ENCODE assay signal across 12 cellular contexts in the genomic region with DNA sequence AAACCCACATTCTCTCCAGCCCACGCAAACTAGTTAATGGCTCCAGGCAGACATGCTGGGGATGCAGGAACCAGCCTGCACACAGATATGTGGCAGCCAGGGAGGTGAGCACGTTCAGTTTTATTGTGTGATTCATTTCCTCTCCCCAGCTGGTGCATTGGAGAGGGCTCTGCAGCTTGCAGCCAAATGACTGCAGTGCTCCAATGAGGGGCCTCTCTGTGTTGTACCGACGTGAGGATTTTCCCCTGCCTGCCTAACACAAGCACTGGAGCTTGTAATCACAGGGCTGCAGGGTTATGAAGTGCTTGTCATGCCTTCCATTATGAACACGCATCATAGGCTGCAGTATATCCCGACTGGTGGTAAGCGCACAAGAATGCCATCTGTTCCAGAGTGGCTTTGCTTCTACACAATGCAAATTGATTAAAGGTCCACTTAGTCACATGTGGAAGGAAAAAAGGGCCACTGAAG.
DNase-seq lines count a peak whose midpoint lies in the region; ATAC-seq lines count a peak whose summit lies in the region.
"Had no signal": no experiment of that assay in that cellular context is flagged by ENCODE, and none has a peak within 500 bp of the region (broad histone marks: within the 10 kb centered on the region; RNA-seq: fewer than 3 reads in every experiment).

No MANE protein-coding gene starts in this region.

- no peaks in the 10 kb centered on the region for H3K36me3 ChIP-seq in neuronal stem cell (replicated peaks in 1 of 2; ENCODE audit: control insufficient read depth in 2 of 2, insufficient read depth in 2 of 2, low read length in 2 of 2)
- H3K36me3 ChIP-seq in naive thymus-derived CD4-positive, alpha-beta T cell (ENCODE audit: control insufficient read depth in 2 of 3, insufficient read depth in 3 of 3, low read length in 3 of 3) = no peaks in the 10 kb centered on the region
- H3K36me3 ChIP-seq: tibial artery had no signal

- H3K27me3 ChIP-seq in neuronal stem cell (ENCODE audit: control insufficient read depth in 3 of 3, insufficient read depth in 3 of 3, low read depth in 1 of 3, low read length in 3 of 3) = no peaks in the 10 kb centered on the region
- H3K27me3 ChIP-seq in naive thymus-derived CD4-positive, alpha-beta T cell (ENCODE audit: control insufficient read depth in 2 of 2, insufficient read depth in 2 of 2, low read length in 2 of 2) = no peaks in the 10 kb centered on the region
- H3K27me3 ChIP-seq: tibial artery had no signal

- H3K14ac ChIP-seq in neuronal stem cell (ENCODE audit: low read length) = no peak overlapping the region

- H3K27ac ChIP-seq in neuronal stem cell (replicated peaks; ENCODE audit: low read length) = no peak overlapping the region
- H3K27ac ChIP-seq in naive thymus-derived CD4-positive, alpha-beta T cell (ENCODE audit: low read depth, low read length) = no peak overlapping the region
- H3K27ac ChIP-seq: tibial artery had no signal

- no peak overlapping the region for H2BK12ac ChIP-seq in neuronal stem cell (ENCODE audit: low read length)

- no peak overlapping the region for H3K4me3 ChIP-seq in neuronal stem cell (ENCODE audit: low read length in 2 of 2)
- no peak overlapping the region for H3K4me3 ChIP-seq in naive thymus-derived CD4-positive, alpha-beta T cell (ENCODE audit: low read length)
- H3K4me3 ChIP-seq: tibial artery had no signal

- no peak overlapping the region for H4K91ac ChIP-seq in neuronal stem cell (ENCODE audit: low read depth, low read length, poor library complexity)

- no peak for ATAC-seq in HG03460 (IDR thresholded peaks at IDR 0.05; ENCODE audit: unreplicated experiment)
- ATAC-seq in naive thymus-derived CD4-positive, alpha-beta T cell = no peak
- ATAC-seq: HepG2 had no signal

- H3K9me3 ChIP-seq in neuronal stem cell (replicated peaks in 1 of 2; ENCODE audit: control insufficient read depth in 2 of 2, insufficient read depth in 1 of 2, low read depth in 1 of 2, low read length in 2 of 2) = no peaks in the 10 kb centered on the region
- no peaks in the 10 kb centered on the region for H3K9me3 ChIP-seq in naive thymus-derived CD4-positive, alpha-beta T cell (ENCODE audit: control insufficient read depth in 2 of 3, low read length in 3 of 3)
- H3K9me3 ChIP-seq: tibial artery had no signal

- no peak overlapping the region for H3K4me2 ChIP-seq in neuronal stem cell (ENCODE audit: insufficient read depth, low read length, poor library complexity, severe bottlenecking)

- H2BK5ac ChIP-seq in neuronal stem cell (ENCODE audit: low read length) = no peak overlapping the region

- H2BK15ac ChIP-seq in neuronal stem cell (ENCODE audit: low read length) = no peak overlapping the region

- H3K4me1 ChIP-seq in neuronal stem cell (ENCODE audit: control insufficient read depth in 2 of 2, insufficient read depth in 1 of 2, low read depth in 1 of 2, low read length in 2 of 2) = peaks cover 4% of the 10 kb centered on the region in 2 donors
- H3K4me1 ChIP-seq in naive thymus-derived CD4-positive, alpha-beta T cell (ENCODE audit: control insufficient read depth in 2 of 2, insufficient read depth in 2 of 2, low read length in 2 of 2) = no peaks in the 10 kb centered on the region

- H3K79me1 ChIP-seq in neuronal stem cell (ENCODE audit: low read depth, low read length) = no peaks in the 10 kb centered on the region

- no peaks in the 10 kb centered on the region for H3K36me3 Mint-ChIP-seq in naive thymus-derived CD4-positive, alpha-beta T cell
- H3K36me3 Mint-ChIP-seq: mesothelial cell of epicardium had no signal

- no peak overlapping the region for H3K23ac ChIP-seq in neuronal stem cell (ENCODE audit: low read depth, low read length, poor library complexity)

- H3K27me3 Mint-ChIP-seq in naive thymus-derived CD4-positive, alpha-beta T cell = peaks cover 0 to 10% (median 4%) of the 10 kb centered on the region in 5 donors

- no peaks in the 10 kb centered on the region for H3K4me1 Mint-ChIP-seq in naive thymus-derived CD4-positive, alpha-beta T cell
- H3K4me1 Mint-ChIP-seq: mesothelial cell of epicardium had no signal

- no peak overlapping the region for H2BK120ac ChIP-seq in neuronal stem cell (ENCODE audit: low read depth, low read length)

- H3K4ac ChIP-seq in neuronal stem cell (ENCODE audit: low read length) = no peak overlapping the region

- DNase-seq in ELR (ENCODE audit: low read depth) = peak; percentile 95
- peak; percentile 81 for DNase-seq in NCI-H2227 (lab: John Stamatoyannopoulos, UW; ENCODE audit: unreplicated experiment)
- DNase-seq in cerebellar cortex (ENCODE audit: low spot score) = peak; percentile 97
- DNase-seq in neuronal stem cell (ENCODE audit: low spot score) = no peak
- no peak for DNase-seq in iPS-NIHi7 (ENCODE audit: extremely low spot score)
- DNase-seq in COR-L47 (lab: John Stamatoyannopoulos, UW) = no peak
- no peak for DNase-seq in naive thymus-derived CD4-positive, alpha-beta T cell
- DNase-seq: activated T-cell treated with anti-CD3 and anti-CD28 coated beads, Interleukin-2, amount 50 U/mL, for 24 hours; tibial artery had no signal

- H3K9me3 Mint-ChIP-seq in naive thymus-derived CD4-positive, alpha-beta T cell = peaks cover 0 to 1% (median 0%) of the 10 kb centered on the region in 11 donors
- H3K9me3 Mint-ChIP-seq: activated T-cell treated with anti-CD3 and anti-CD28 coated beads, Interleukin-2, amount 50 U/mL, for 24 hours; mesothelial cell of epicardium had no signal

- no CpG with 5 or more reads among the region's 7 CpGs for WGBS in neuronal stem cell (ENCODE audit: extremely low coverage in 2 of 2, insufficient read length in 2 of 2, insufficient replicate concordance in 1 of 2), 2 donors

- intact Hi-C loops in naive thymus-derived CD4-positive, alpha-beta T cell (cut with micrococcal nuclease) = no loop called here

- peak overlapping the region; percentile 69 for H2AFZ ChIP-seq in neuronal stem cell (ENCODE audit: low read length)

- CTCF ChIA-PET in naive thymus-derived CD4-positive, alpha-beta T cell (lab: Charles Lee) = no interaction called here

- no peak overlapping the region for H3K9ac ChIP-seq in neuronal stem cell (ENCODE audit: low read depth, low read length, poor library complexity)

- no peak overlapping the region for H3K27ac Mint-ChIP-seq in naive thymus-derived CD4-positive, alpha-beta T cell
- H3K27ac Mint-ChIP-seq: activated T-cell treated with anti-CD3 and anti-CD28 coated beads, Interleukin-2, amount 50 U/mL, for 24 hours; mesothelial cell of epicardium had no signal

- no peak overlapping the region for H4K8ac ChIP-seq in neuronal stem cell (ENCODE audit: low read depth, low read length)

- H3K18ac ChIP-seq in neuronal stem cell (ENCODE audit: low read length) = peak overlapping the region; percentile 63

- H3K4me3 Mint-ChIP-seq in naive thymus-derived CD4-positive, alpha-beta T cell = no peak overlapping the region
- H3K4me3 Mint-ChIP-seq: activated T-cell treated with anti-CD3 and anti-CD28 coated beads, Interleukin-2, amount 50 U/mL, for 24 hours; mesothelial cell of epicardium had no signal

- no peak overlapping the region for H2AK5ac ChIP-seq in neuronal stem cell (ENCODE audit: low read depth, low read length)

- POLR2A ChIA-PET in naive thymus-derived CD4-positive, alpha-beta T cell (lab: Charles Lee) = no interaction called here

Comparison
In these comparisons a context has a peak if more than half of its experiments do, and no peak if none do; other contexts are left out.
1. DNase-seq: peak in ELR (single experiment), NCI-H2227 (single experiment) and cerebellar cortex (single experiment); none in neuronal stem cell (single experiment), iPS-NIHi7 (single experiment), COR-L47 (single experiment) and naive thymus-derived CD4-positive, alpha-beta T cell (0 of 9).